Comparison of ENCODE assay signal across 1 cellular context in genomic region chr17:42248351-42249179, GRCh38.
TF ChIP-seq lines count a peak whose summit lies in the region.

No MANE protein-coding gene starts in this region.

TF ChIP-seq in HepG2, 621 proteins besides CTCF, POLR2A, EP300 and RAD21 (continued from another document and continues in another):
- TF ChIP-seq KLF9 (CRISPR knock-in tag; IDR thresholded peaks at IDR 0.05; ENCODE audit: low read depth) = 0 out of 2 replicates have a peak, but pooled peaks have one; percentile 28
- TF ChIP-seq ZNF441 (CRISPR knock-in tag; IDR thresholded peaks at IDR 0.05; ENCODE audit: borderline replicate concordance) = no peak
- peak; percentile 58; the same call in 1 of the 2 replicates for TF ChIP-seq TFDP1 (CRISPR knock-in tag; IDR thresholded peaks at IDR 0.05; ENCODE audit: borderline replicate concordance)
- peak; percentile 85 for TF ChIP-seq NR2C2 (CRISPR knock-in tag; IDR thresholded peaks at IDR 0.05; ENCODE audit: borderline replicate concordance)
- TF ChIP-seq ZNF30 (CRISPR knock-in tag; IDR thresholded peaks at IDR 0.05) = no peak
- no peak for TF ChIP-seq FOXP1 (IDR thresholded peaks at IDR 0.05)
- TF ChIP-seq FOXP1 (CRISPR knock-in tag; IDR thresholded peaks at IDR 0.05) = peak; percentile 48; the same call in 1 of the 2 replicates
- no peak for TF ChIP-seq GZF1 (CRISPR knock-in tag; IDR thresholded peaks at IDR 0.05)
- TF ChIP-seq ATAD3A (CRISPR knock-in tag; IDR thresholded peaks at IDR 0.05) = no peak
- TF ChIP-seq ZNF205 (CRISPR knock-in tag; IDR thresholded peaks at IDR 0.05) = peak; percentile 75; the same call in 1 of the 2 replicates
- TF ChIP-seq XRCC5 (optimal IDR thresholded peaks at IDR 0.05; ENCODE audit: low read length) = peak; percentile 50
- TF ChIP-seq MAFF (IDR thresholded peaks at IDR 0.05; ENCODE audit: low read depth, low read length) = 0 out of 2 replicates have a peak, but pooled peaks have one; percentile 5
- no peak for TF ChIP-seq MATR3 (CRISPR knock-in tag; IDR thresholded peaks at IDR 0.05)
- no peak for TF ChIP-seq ZNF629 (CRISPR knock-in tag; conservative IDR thresholded peaks at IDR 0.05)
- TF ChIP-seq MED13 (CRISPR knock-in tag; IDR thresholded peaks at IDR 0.05) = no peak
- TF ChIP-seq, protein P1, sequence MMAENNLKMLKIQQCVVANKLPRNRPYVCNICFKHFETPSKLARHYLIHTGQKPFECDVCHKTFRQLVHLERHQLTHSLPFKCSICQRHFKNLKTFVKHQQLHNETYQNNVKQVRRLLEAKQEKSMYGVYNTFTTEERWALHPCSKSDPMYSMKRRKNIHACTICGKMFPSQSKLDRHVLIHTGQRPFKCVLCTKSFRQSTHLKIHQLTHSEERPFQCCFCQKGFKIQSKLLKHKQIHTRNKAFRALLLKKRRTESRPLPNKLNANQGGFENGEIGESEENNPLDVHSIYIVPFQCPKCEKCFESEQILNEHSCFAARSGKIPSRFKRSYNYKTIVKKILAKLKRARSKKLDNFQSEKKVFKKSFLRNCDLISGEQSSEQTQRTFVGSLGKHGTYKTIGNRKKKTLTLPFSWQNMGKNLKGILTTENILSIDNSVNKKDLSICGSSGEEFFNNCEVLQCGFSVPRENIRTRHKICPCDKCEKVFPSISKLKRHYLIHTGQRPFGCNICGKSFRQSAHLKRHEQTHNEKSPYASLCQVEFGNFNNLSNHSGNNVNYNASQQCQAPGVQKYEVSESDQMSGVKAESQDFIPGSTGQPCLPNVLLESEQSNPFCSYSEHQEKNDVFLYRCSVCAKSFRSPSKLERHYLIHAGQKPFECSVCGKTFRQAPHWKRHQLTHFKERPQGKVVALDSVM (CRISPR knock-in tag; IDR thresholded peaks at IDR 0.05) = no peak
- TF ChIP-seq TCF12 (IDR thresholded peaks at IDR 0.05) = no peak
- TF ChIP-seq TCF12 (CRISPR knock-in tag; IDR thresholded peaks at IDR 0.05) = no peak
- TF ChIP-seq SP5 (CRISPR knock-in tag; IDR thresholded peaks at IDR 0.05; ENCODE audit: borderline replicate concordance, low read depth) = peak; percentile 35; the same call in 1 of the 2 replicates
- peak; percentile 94; the same call in 1 of the 2 replicates for TF ChIP-seq ZNF292 (CRISPR knock-in tag; IDR thresholded peaks at IDR 0.05; ENCODE audit: borderline replicate concordance, low read depth)
- peak; percentile 43; the same call in 1 of the 2 replicates for TF ChIP-seq MXD4 (CRISPR knock-in tag; IDR thresholded peaks at IDR 0.05)
- TF ChIP-seq ZNF350 (CRISPR knock-in tag; IDR thresholded peaks at IDR 0.05; ENCODE audit: borderline replicate concordance, low read depth) = no peak; the same call in 1 of the 2 replicates
- TF ChIP-seq ZNF333 (CRISPR knock-in tag; IDR thresholded peaks at IDR 0.05; ENCODE audit: borderline replicate concordance) = no peak
- no peak for TF ChIP-seq SNAPC5 (CRISPR knock-in tag; IDR thresholded peaks at IDR 0.05; ENCODE audit: borderline replicate concordance)
- no peak for TF ChIP-seq CSRNP2 (CRISPR knock-in tag; conservative IDR thresholded peaks at IDR 0.05; ENCODE audit: low read depth)
- no peak for TF ChIP-seq TCF7L2 (IDR thresholded peaks at IDR 0.05; ENCODE audit: low read depth, low read length)
- TF ChIP-seq ZNF510 (CRISPR knock-in tag; IDR thresholded peaks at IDR 0.05; ENCODE audit: low read depth) = no peak
- TF ChIP-seq KDM5A (IDR thresholded peaks at IDR 0.05; ENCODE audit: borderline replicate concordance, low read length) = no peak
- TF ChIP-seq, protein P2, sequence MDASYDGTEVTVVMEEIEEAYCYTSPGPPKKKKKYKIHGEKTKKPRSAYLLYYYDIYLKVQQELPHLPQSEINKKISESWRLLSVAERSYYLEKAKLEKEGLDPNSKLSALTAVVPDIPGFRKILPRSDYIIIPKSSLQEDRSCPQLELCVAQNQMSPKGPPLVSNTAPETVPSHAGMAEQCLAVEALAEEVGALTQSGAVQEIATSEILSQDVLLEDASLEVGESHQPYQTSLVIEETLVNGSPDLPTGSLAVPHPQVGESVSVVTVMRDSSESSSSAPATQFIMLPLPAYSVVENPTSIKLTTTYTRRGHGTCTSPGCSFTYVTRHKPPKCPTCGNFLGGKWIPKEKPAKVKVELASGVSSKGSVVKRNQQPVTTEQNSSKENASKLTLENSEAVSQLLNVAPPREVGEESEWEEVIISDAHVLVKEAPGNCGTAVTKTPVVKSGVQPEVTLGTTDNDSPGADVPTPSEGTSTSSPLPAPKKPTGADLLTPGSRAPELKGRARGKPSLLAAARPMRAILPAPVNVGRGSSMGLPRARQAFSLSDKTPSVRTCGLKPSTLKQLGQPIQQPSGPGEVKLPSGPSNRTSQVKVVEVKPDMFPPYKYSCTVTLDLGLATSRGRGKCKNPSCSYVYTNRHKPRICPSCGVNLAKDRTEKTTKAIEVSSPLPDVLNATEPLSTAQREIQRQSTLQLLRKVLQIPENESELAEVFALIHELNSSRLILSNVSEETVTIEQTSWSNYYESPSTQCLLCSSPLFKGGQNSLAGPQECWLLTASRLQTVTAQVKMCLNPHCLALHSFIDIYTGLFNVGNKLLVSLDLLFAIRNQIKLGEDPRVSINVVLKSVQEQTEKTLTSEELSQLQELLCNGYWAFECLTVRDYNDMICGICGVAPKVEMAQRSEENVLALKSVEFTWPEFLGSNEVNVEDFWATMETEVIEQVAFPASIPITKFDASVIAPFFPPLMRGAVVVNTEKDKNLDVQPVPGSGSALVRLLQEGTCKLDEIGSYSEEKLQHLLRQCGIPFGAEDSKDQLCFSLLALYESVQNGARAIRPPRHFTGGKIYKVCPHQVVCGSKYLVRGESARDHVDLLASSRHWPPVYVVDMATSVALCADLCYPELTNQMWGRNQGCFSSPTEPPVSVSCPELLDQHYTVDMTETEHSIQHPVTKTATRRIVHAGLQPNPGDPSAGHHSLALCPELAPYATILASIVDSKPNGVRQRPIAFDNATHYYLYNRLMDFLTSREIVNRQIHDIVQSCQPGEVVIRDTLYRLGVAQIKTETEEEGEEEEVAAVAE (CRISPR knock-in tag; IDR thresholded peaks at IDR 0.05; ENCODE audit: borderline replicate concordance) = 0 out of 2 replicates have a peak, but pooled peaks have one; percentile 37
- peak; percentile 43; the same call in 1 of the 2 replicates for TF ChIP-seq SOX5 (CRISPR knock-in tag; IDR thresholded peaks at IDR 0.05; ENCODE audit: borderline replicate concordance)
- TF ChIP-seq HMG20B (CRISPR knock-in tag; conservative IDR thresholded peaks at IDR 0.05) = peak; percentile 53; the same call in 1 of the 2 replicates
- TF ChIP-seq, protein P3, sequence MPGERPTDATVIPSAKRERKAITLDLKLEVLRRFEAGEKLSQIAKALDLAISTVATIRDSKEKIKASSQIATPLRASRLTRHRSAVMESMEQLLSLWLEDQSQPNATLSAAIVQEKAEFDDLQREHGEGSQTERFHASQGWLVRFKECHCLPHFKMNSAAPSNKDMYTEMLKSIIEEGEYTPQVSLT (CRISPR knock-in tag; IDR thresholded peaks at IDR 0.05; ENCODE audit: borderline replicate concordance, low read depth) = no peak
- no peak for TF ChIP-seq ZNF567 (CRISPR knock-in tag; IDR thresholded peaks at IDR 0.05; ENCODE audit: borderline replicate concordance)
- no peak for TF ChIP-seq HOXD1 (CRISPR knock-in tag; IDR thresholded peaks at IDR 0.05)
- peak; percentile 88 for TF ChIP-seq TEAD3 (CRISPR knock-in tag; optimal IDR thresholded peaks at IDR 0.05; ENCODE audit: borderline replicate concordance)
- peak; percentile 92 for TF ChIP-seq IRF2 (CRISPR knock-in tag; IDR thresholded peaks at IDR 0.05)
- no peak for TF ChIP-seq NRL (CRISPR knock-in tag; IDR thresholded peaks at IDR 0.05; ENCODE audit: borderline replicate concordance)
- TF ChIP-seq MXI1 (IDR thresholded peaks at IDR 0.05; ENCODE audit: borderline replicate concordance, low read depth, low read length) = peak; percentile 70; the same call in 1 of the 3 replicates
- TF ChIP-seq ETS1 (CRISPR knock-in tag; IDR thresholded peaks at IDR 0.05) = no peak
- 0 out of 2 replicates have a peak, but pooled peaks have one; percentile 25 for TF ChIP-seq KLF11 (CRISPR knock-in tag; IDR thresholded peaks at IDR 0.05)
- TF ChIP-seq, protein P4, sequence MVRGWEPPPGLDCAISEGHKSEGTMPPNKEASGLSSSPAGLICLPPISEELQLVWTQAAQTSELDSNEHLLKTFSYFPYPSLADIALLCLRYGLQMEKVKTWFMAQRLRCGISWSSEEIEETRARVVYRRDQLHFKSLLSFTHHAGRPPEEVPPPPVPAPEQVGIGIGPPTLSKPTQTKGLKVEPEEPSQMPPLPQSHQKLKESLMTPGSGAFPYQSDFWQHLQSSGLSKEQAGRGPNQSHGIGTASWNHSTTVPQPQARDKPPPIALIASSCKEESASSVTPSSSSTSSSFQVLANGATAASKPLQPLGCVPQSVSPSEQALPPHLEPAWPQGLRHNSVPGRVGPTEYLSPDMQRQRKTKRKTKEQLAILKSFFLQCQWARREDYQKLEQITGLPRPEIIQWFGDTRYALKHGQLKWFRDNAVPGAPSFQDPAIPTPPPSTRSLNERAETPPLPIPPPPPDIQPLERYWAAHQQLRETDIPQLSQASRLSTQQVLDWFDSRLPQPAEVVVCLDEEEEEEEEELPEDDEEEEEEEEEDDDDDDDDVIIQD (CRISPR knock-in tag; IDR thresholded peaks at IDR 0.05; ENCODE audit: low read depth) = peak; percentile 96
- no peak for TF ChIP-seq ZNF232 (CRISPR knock-in tag; IDR thresholded peaks at IDR 0.05; ENCODE audit: borderline replicate concordance)
- no peak for TF ChIP-seq PITX1 (CRISPR knock-in tag; IDR thresholded peaks at IDR 0.05)
- 0 out of 2 replicates have a peak, but pooled peaks have one; percentile 0 for TF ChIP-seq ZNF543 (CRISPR knock-in tag; IDR thresholded peaks at IDR 0.05)
- peak; percentile 58; the same call in 1 of the 2 replicates for TF ChIP-seq ZNF609 (CRISPR knock-in tag; IDR thresholded peaks at IDR 0.05; ENCODE audit: borderline replicate concordance)
- TF ChIP-seq CHD4 (IDR thresholded peaks at IDR 0.05; ENCODE audit: borderline replicate concordance, low read length) = no peak
